ENCODE assay signal across 1 cellular context in the genomic region with DNA sequence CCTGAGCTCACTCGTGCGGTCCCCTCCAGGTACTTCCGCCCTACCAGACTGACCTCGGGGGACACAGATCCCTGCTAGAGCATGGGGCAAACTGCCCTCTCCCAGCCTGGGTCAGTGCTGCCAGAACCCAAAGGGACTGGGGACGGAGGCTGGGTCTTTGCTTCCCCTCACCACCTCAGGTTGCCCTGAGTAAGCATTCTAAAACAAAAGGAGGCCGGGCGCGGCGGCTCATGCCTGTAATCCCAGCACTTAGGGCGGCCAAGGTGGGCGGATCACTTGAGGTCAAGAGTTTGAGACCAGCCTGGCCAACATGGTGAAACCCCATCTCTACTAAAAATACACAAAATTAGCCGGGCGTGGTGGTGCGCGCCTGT.
TF ChIP-seq lines count a peak whose summit lies in the region.

No MANE protein-coding gene starts in this region.

TF ChIP-seq in GM23338, 12 proteins besides CTCF, POLR2A, EP300 and RAD21 (continued from another document):
- TF ChIP-seq, protein P1, sequence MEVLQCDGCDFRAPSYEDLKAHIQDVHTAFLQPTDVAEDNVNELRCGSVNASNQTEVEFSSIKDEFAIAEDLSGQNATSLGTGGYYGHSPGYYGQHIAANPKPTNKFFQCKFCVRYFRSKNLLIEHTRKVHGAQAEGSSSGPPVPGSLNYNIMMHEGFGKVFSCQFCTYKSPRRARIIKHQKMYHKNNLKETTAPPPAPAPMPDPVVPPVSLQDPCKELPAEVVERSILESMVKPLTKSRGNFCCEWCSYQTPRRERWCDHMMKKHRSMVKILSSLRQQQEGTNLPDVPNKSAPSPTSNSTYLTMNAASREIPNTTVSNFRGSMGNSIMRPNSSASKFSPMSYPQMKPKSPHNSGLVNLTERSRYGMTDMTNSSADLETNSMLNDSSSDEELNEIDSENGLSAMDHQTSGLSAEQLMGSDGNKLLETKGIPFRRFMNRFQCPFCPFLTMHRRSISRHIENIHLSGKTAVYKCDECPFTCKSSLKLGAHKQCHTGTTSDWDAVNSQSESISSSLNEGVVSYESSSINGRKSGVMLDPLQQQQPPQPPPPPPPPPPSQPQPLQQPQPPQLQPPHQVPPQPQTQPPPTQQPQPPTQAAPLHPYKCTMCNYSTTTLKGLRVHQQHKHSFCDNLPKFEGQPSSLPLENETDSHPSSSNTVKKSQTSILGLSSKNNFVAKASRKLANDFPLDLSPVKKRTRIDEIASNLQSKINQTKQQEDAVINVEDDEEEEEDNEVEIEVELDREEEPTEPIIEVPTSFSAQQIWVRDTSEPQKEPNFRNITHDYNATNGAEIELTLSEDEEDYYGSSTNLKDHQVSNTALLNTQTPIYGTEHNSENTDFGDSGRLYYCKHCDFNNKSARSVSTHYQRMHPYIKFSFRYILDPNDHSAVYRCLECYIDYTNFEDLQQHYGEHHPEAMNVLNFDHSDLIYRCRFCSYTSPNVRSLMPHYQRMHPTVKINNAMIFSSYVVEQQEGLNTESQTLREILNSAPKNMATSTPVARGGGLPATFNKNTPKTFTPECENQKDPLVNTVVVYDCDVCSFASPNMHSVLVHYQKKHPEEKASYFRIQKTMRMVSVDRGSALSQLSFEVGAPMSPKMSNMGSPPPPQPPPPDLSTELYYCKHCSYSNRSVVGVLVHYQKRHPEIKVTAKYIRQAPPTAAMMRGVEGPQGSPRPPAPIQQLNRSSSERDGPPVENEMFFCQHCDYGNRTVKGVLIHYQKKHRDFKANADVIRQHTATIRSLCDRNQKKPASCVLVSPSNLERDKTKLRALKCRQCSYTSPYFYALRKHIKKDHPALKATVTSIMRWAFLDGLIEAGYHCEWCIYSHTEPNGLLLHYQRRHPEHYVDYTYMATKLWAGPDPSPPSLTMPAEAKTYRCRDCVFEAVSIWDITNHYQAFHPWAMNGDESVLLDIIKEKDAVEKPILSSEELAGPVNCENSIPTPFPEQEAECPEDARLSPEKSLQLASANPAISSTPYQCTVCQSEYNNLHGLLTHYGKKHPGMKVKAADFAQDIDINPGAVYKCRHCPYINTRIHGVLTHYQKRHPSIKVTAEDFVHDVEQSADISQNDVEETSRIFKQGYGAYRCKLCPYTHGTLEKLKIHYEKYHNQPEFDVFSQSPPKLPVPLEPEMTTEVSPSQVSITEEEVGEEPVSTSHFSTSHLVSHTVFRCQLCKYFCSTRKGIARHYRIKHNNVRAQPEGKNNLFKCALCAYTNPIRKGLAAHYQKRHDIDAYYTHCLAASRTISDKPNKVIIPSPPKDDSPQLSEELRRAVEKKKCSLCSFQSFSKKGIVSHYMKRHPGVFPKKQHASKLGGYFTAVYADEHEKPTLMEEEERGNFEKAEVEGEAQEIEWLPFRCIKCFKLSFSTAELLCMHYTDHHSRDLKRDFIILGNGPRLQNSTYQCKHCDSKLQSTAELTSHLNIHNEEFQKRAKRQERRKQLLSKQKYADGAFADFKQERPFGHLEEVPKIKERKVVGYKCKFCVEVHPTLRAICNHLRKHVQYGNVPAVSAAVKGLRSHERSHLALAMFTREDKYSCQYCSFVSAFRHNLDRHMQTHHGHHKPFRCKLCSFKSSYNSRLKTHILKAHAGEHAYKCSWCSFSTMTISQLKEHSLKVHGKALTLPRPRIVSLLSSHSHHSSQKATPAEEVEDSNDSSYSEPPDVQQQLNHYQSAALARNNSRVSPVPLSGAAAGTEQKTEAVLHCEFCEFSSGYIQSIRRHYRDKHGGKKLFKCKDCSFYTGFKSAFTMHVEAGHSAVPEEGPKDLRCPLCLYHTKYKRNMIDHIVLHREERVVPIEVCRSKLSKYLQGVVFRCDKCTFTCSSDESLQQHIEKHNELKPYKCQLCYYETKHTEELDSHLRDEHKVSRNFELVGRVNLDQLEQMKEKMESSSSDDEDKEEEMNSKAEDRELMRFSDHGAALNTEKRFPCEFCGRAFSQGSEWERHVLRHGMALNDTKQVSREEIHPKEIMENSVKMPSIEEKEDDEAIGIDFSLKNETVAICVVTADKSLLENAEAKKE (CRISPR knock-in tag; IDR thresholded peaks at IDR 0.05): no peak
- TF ChIP-seq, protein P2, sequence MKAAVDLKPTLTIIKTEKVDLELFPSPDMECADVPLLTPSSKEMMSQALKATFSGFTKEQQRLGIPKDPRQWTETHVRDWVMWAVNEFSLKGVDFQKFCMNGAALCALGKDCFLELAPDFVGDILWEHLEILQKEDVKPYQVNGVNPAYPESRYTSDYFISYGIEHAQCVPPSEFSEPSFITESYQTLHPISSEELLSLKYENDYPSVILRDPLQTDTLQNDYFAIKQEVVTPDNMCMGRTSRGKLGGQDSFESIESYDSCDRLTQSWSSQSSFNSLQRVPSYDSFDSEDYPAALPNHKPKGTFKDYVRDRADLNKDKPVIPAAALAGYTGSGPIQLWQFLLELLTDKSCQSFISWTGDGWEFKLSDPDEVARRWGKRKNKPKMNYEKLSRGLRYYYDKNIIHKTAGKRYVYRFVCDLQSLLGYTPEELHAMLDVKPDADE (IDR thresholded peaks at IDR 0.05): no peak
- TF ChIP-seq NANOG (IDR thresholded peaks at IDR 0.05; ENCODE audit: borderline replicate concordance) (no peak), EZH2 (IDR thresholded peaks at IDR 0.05; ENCODE audit: low read depth, unreplicated experiment) (no peak), JUNB (IDR thresholded peaks at IDR 0.05; ENCODE audit: unreplicated experiment) (no peak), STAT1 (IDR thresholded peaks at IDR 0.05; ENCODE audit: unreplicated experiment) (no peak), CREB1 (CRISPR knock-in tag; IDR thresholded peaks at IDR 0.05; ENCODE audit: low read depth) (no peak)
- TF ChIP-seq, protein P3, sequence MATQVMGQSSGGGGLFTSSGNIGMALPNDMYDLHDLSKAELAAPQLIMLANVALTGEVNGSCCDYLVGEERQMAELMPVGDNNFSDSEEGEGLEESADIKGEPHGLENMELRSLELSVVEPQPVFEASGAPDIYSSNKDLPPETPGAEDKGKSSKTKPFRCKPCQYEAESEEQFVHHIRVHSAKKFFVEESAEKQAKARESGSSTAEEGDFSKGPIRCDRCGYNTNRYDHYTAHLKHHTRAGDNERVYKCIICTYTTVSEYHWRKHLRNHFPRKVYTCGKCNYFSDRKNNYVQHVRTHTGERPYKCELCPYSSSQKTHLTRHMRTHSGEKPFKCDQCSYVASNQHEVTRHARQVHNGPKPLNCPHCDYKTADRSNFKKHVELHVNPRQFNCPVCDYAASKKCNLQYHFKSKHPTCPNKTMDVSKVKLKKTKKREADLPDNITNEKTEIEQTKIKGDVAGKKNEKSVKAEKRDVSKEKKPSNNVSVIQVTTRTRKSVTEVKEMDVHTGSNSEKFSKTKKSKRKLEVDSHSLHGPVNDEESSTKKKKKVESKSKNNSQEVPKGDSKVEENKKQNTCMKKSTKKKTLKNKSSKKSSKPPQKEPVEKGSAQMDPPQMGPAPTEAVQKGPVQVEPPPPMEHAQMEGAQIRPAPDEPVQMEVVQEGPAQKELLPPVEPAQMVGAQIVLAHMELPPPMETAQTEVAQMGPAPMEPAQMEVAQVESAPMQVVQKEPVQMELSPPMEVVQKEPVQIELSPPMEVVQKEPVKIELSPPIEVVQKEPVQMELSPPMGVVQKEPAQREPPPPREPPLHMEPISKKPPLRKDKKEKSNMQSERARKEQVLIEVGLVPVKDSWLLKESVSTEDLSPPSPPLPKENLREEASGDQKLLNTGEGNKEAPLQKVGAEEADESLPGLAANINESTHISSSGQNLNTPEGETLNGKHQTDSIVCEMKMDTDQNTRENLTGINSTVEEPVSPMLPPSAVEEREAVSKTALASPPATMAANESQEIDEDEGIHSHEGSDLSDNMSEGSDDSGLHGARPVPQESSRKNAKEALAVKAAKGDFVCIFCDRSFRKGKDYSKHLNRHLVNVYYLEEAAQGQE (IDR thresholded peaks at IDR 0.05; ENCODE audit: unreplicated experiment): no peak
